20 cellular contexts compared by ENCODE assay signal in the genomic region with DNA sequence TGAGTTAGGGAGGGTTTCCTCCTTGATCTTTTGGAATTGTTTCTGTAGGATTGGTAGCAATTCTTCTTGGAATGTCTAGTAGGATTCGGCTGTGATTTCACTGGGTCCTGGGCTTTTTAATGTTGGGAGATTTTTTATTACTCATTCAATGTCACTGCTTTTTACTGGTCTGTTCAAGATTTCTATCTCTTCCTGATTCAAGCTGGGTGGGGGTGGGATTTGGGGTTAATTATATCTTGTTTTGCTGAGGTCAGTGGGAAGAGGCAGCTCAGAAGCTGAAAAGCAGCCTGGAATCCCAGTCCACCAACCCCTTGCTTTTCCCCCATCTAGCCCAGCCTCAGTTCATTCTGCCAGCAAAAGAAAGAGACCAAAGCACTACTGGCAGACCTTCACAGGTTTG. TPM values are rescaled to one million over a fixed set of nuclear protein-coding genes. Genes with fewer than 3 reads are reported as not detected.
DNase-seq lines count a peak whose midpoint lies in the region; ATAC-seq and TF ChIP-seq lines count a peak whose summit lies in the region.
"Had no signal": no experiment of that assay in that cellular context is flagged by ENCODE, and none has a peak within 500 bp of the region (broad histone marks: within the 10 kb centered on the region; RNA-seq: fewer than 3 reads in every experiment).

No MANE protein-coding gene starts in this region.

- peaks cover 2% of the 10 kb centered on the region for H3K36me3 Mint-ChIP-seq in activated T-helper 17 cell treated with anti-CD3 and anti-CD28 coated beads, Interleukin-2, amount 50 U/mL, for 72 hours (ENCODE audit: low read depth)
- H3K36me3 Mint-ChIP-seq in stimulated activated memory B cell treated with anti-CD40 and anti-IgM and Interleukin-4, amounts not matched to agents 10 μg/mL and 1 μg/mL and 100 μg/mL, for 72 hours: no peaks in the 10 kb centered on the region
- H3K36me3 Mint-ChIP-seq: CD4-positive, alpha-beta memory T cell had no signal

- H3K9me2 ChIP-seq in SK-N-SH: no peaks in the 10 kb centered on the region

- no peak for TF ChIP-seq EP300 in SK-N-SH (IDR thresholded peaks at IDR 0.05; ENCODE audit: borderline replicate concordance in 1 of 2, low read depth in 1 of 2, low read length in 1 of 2)

- peak overlapping the region in 1 of 2 experiments; percentile 62; a peak in 1 of 4 replicates for H3K27ac ChIP-seq in SK-N-SH (ENCODE audit: low read depth in 2 of 2, low read length in 1 of 2)
- H3K27ac ChIP-seq: 22Rv1, A549, BLaER1, HL-60 had no signal

- no peaks in the 10 kb centered on the region for H3K79me2 ChIP-seq in SK-N-SH (ENCODE audit: insufficient read depth)

- no peaks in the 10 kb centered on the region for H3K27me3 ChIP-seq in SK-N-SH (ENCODE audit: insufficient read depth)
- H3K27me3 ChIP-seq: BLaER1 had no signal

- H3K4me1 Mint-ChIP-seq in activated T-helper 17 cell treated with anti-CD3 and anti-CD28 coated beads, Interleukin-2, amount 50 U/mL, for 72 hours: peaks cover 38% of the 10 kb centered on the region
- peaks cover 34% of the 10 kb centered on the region for H3K4me1 Mint-ChIP-seq in stimulated activated memory B cell treated with anti-CD40 and anti-IgM and Interleukin-4, amounts not matched to agents 10 μg/mL and 1 μg/mL and 100 μg/mL, for 72 hours

- peak overlapping the region; percentile 38; the same call in 1 of the 2 replicates for H3K4me2 ChIP-seq in SK-N-SH
- H3K4me2 ChIP-seq: A549, BLaER1 had no signal

- no peak overlapping the region for H3K4me3 ChIP-seq in SK-N-SH (ENCODE audit: low read depth in 2 of 2, low read length in 1 of 2)
- H3K4me3 ChIP-seq: A549, BLaER1 had no signal

- H3K27ac Mint-ChIP-seq in activated T-helper 17 cell treated with anti-CD3 and anti-CD28 coated beads, Interleukin-2, amount 50 U/mL, for 72 hours: peak overlapping the region; percentile 17
- H3K27ac Mint-ChIP-seq in stimulated activated memory B cell treated with anti-CD40 and anti-IgM and Interleukin-4, amounts not matched to agents 10 μg/mL and 1 μg/mL and 100 μg/mL, for 72 hours: peak overlapping the region; percentile 66
- H3K27ac Mint-ChIP-seq: HFFc6 had no signal

- no peaks in the 10 kb centered on the region for H3K9me3 ChIP-seq in SK-N-SH
- H3K9me3 ChIP-seq: A549, BLaER1 had no signal

- H3K36me3 ChIP-seq in SK-N-SH (replicated peaks in 1 of 2; ENCODE audit: control insufficient read depth in 1 of 2, insufficient read depth in 2 of 2, low read length in 1 of 2): no peaks in the 10 kb centered on the region
- H3K36me3 ChIP-seq: BLaER1 had no signal

- no peaks in the 10 kb centered on the region for H4K20me1 ChIP-seq in SK-N-SH (ENCODE audit: insufficient read depth)
- H4K20me1 ChIP-seq: BLaER1 had no signal

- peak overlapping the region; percentile 4 for H3K4me3 Mint-ChIP-seq in activated T-helper 17 cell treated with anti-CD3 and anti-CD28 coated beads, Interleukin-2, amount 50 U/mL, for 72 hours
- H3K4me3 Mint-ChIP-seq in stimulated activated memory B cell treated with anti-CD40 and anti-IgM and Interleukin-4, amounts not matched to agents 10 μg/mL and 1 μg/mL and 100 μg/mL, for 72 hours: no peak overlapping the region
- H3K4me3 Mint-ChIP-seq: CD14-positive monocyte; CD4-positive, alpha-beta memory T cell; HFFc6 had no signal

- peak overlapping the region; percentile 71 for H2AFZ ChIP-seq in SK-N-SH (ENCODE audit: low read depth)

- CTCF ChIA-PET in SK-N-SH (lab: Yijun Ruan, JAX): no interaction called here

- no peak for ATAC-seq in SK-N-SH treated with all-trans-retinoic acid at 6 μM for 48 hours
- no peak for ATAC-seq in activated T-helper 17 cell treated with anti-CD3 and anti-CD28 coated beads, Interleukin-2, amount 50 U/mL, for 72 hours (replicated peaks)
- no peak for ATAC-seq in stimulated activated memory B cell treated with anti-CD40 and anti-IgM and Interleukin-4, amounts not matched to agents 10 μg/mL and 1 μg/mL and 100 μg/mL, for 72 hours
- no peak for ATAC-seq in activated CD4-positive, CD25-positive, alpha-beta regulatory T cell treated with anti-CD3 and anti-CD28 coated beads, Interleukin-2, amount 50 U/mL, for 24 hours
- ATAC-seq: A549, HCT116 had no signal

- peaks cover 0 to 3% of the 10 kb centered on the region in 2 experiments; a peak in 1 of 4 replicates for H3K4me1 ChIP-seq in SK-N-SH (ENCODE audit: control insufficient read depth in 1 of 2, insufficient read depth in 2 of 2, low read depth in 1 of 2, low read length in 1 of 2)
- H3K4me1 ChIP-seq: A549 had no signal

- TF ChIP-seq CTCF in SK-N-SH (IDR thresholded peaks at IDR 0.05): no peak

- H3K27me3 Mint-ChIP-seq in activated T-helper 17 cell treated with anti-CD3 and anti-CD28 coated beads, Interleukin-2, amount 50 U/mL, for 72 hours: no peaks in the 10 kb centered on the region
- no peaks in the 10 kb centered on the region for H3K27me3 Mint-ChIP-seq in stimulated activated memory B cell treated with anti-CD40 and anti-IgM and Interleukin-4, amounts not matched to agents 10 μg/mL and 1 μg/mL and 100 μg/mL, for 72 hours
- H3K27me3 Mint-ChIP-seq: CD4-positive, alpha-beta memory T cell had no signal

- POLR2A ChIA-PET in SK-N-SH (lab: Yijun Ruan, JAX): no interaction called here

- no peak for DNase-seq in SK-N-SH
- DNase-seq in EH (ENCODE audit: low read depth): peak; percentile 53
- DNase-seq in activated CD8-positive, alpha-beta memory T cell treated with anti-CD3 and anti-CD28 coated beads, Interleukin-2, amount 50 U/mL, for 48 hours: no peak
- DNase-seq: CD4-positive, alpha-beta memory T cell; DMS153; DMS79; GF-D8; GOT3; H7; HFFc6 had no signal

- no peak for TF ChIP-seq RAD21 in SK-N-SH (IDR thresholded peaks at IDR 0.05; ENCODE audit: low read length)

- no peak overlapping the region for H3K9ac ChIP-seq in SK-N-SH
- H3K9ac ChIP-seq: BLaER1 had no signal

- no peaks in the 10 kb centered on the region for H3K9me3 Mint-ChIP-seq in activated T-helper 17 cell treated with anti-CD3 and anti-CD28 coated beads, Interleukin-2, amount 50 U/mL, for 72 hours
- no peaks in the 10 kb centered on the region for H3K9me3 Mint-ChIP-seq in stimulated activated memory B cell treated with anti-CD40 and anti-IgM and Interleukin-4, amounts not matched to agents 10 μg/mL and 1 μg/mL and 100 μg/mL, for 72 hours
- H3K9me3 Mint-ChIP-seq: CD4-positive, alpha-beta memory T cell; HFFc6 had no signal

- no peaks in the 10 kb centered on the region for H3F3A ChIP-seq in SK-N-SH (replicated peaks; ENCODE audit: insufficient read depth)

- 53% methylated on average over 1 of the region's 1 CpG for WGBS in SK-N-SH (ENCODE audit: low lambda C conversion rate)

TF ChIP-seq in SK-N-SH, 30 proteins besides CTCF, POLR2A, EP300 and RAD21 (continues in another document):
- TF ChIP-seq GATA2 (CRISPR knock-in tag; IDR thresholded peaks at IDR 0.05) (no peak), EZH2phosphoT487 (IDR thresholded peaks at IDR 0.05; ENCODE audit: borderline replicate concordance, low read depth) (no peak), SMC3 (IDR thresholded peaks at IDR 0.05; ENCODE audit: low read depth, low read length) (no peak)

TF ChIP-seq in SK-N-SH treated with all-trans-retinoic acid at 6 μM for 48 hours, 23 proteins besides CTCF, POLR2A, EP300 and RAD21:
- TF ChIP-seq, protein P1, sequence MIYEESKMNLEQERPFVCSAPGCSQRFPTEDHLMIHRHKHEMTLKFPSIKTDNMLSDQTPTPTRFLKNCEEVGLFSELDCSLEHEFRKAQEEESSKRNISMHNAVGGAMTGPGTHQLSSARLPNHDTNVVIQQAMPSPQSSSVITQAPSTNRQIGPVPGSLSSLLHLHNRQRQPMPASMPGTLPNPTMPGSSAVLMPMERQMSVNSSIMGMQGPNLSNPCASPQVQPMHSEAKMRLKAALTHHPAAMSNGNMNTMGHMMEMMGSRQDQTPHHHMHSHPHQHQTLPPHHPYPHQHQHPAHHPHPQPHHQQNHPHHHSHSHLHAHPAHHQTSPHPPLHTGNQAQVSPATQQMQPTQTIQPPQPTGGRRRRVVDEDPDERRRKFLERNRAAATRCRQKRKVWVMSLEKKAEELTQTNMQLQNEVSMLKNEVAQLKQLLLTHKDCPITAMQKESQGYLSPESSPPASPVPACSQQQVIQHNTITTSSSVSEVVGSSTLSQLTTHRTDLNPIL (CRISPR knock-in tag; IDR thresholded peaks at IDR 0.05; ENCODE audit: low read depth): no peak

RNA-seq across cellular contexts. Expression of a gene that starts 39.6 kb away (rescaled TPM):
- not detected in 2 replicates for polyA plus RNA-seq in SK-N-SH (2012; rRNA removed)
- polyA plus RNA-seq in SK-N-SH (2012; cell fraction: cytosol; rRNA removed): not detected in 2 replicates
- 0.11 and 0.38 TPM in 2 replicates for polyA plus RNA-seq in SK-N-SH (2012; cell fraction: nucleus; rRNA removed)
- 10 to 100 TPM; 16.0 to 16.4 TPM for total RNA-seq in activated T-helper 17 cell treated with anti-CD3 and anti-CD28 coated beads, Interleukin-2, amount 50 U/mL, for 72 hours

RNA-seq across cellular contexts. Expression of a gene that starts 45.2 kb away (rescaled TPM):
- 0.03 and 0.05 TPM in 2 replicates for polyA plus RNA-seq in SK-N-SH (2012; rRNA removed)
- polyA plus RNA-seq in SK-N-SH (2012; cell fraction: cytosol; rRNA removed): 0.01 TPM in 2 replicates
- polyA plus RNA-seq in SK-N-SH (2012; cell fraction: nucleus; rRNA removed): 0.41 and 0.43 TPM in 2 replicates
- total RNA-seq in activated T-helper 17 cell treated with anti-CD3 and anti-CD28 coated beads, Interleukin-2, amount 50 U/mL, for 72 hours: 100 to 1,000 TPM; 117 to 254 TPM
